ENCODE assay signal across 16 cellular contexts in the genomic region with DNA sequence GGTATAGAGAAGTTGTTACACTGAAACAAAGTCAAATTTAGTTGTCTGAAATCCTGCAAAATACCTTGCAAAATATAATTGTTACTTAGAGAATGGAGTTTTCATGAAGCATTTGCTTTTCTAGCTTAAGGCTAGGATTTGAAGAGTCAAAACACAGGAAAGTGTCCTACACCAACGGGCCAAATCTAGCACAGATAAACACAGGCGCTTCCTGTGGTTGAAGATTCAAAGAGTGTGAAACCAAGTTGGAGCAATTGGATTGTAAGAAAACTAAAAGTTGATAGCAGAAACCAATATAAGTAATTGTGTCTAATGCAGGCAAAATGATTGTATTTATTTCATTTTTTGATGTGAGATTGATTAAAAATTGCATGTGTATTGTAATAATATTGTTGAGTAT.
A peak's percentile ranks its signal among the peaks of the same experiment; 100 is the strongest.
DNase-seq lines count a peak whose midpoint lies in the region; ATAC-seq, FAIRE-seq and TF ChIP-seq lines count a peak whose summit lies in the region.
"Had no signal": no experiment of that assay in that cellular context is flagged by ENCODE, and none has a peak within 500 bp of the region (broad histone marks: within the 10 kb centered on the region; RNA-seq: fewer than 3 reads in every experiment).

No MANE protein-coding gene starts in this region.

- no peak overlapping the region for H3K4me3 Mint-ChIP-seq in endothelial cell (ENCODE audit: unreplicated experiment)
- H3K4me3 Mint-ChIP-seq: H9 had no signal

- H3K27me3 Mint-ChIP-seq in endothelial cell (ENCODE audit: unreplicated experiment), result no peaks in the 10 kb centered on the region
- H3K27me3 Mint-ChIP-seq: CD8-positive, alpha-beta memory T cell had no signal

- H3K9ac ChIP-seq in BLaER1 (no peak overlapping the region), MM.1S (ENCODE audit: low read length) (no peak overlapping the region)

- no peaks in the 10 kb centered on the region for H3K9me3 Mint-ChIP-seq in endothelial cell (ENCODE audit: unreplicated experiment)
- H3K9me3 Mint-ChIP-seq: H9 had no signal

- H3K4me3 ChIP-seq in BLaER1, result no peak overlapping the region
- H3K4me3 ChIP-seq in MM.1S (ENCODE audit: low read length), result no peak overlapping the region

- H3K36me3 ChIP-seq in BLaER1, result no peaks in the 10 kb centered on the region
- H3K36me3 ChIP-seq in MM.1S (replicated peaks; ENCODE audit: insufficient read depth, low read length), result no peaks in the 10 kb centered on the region

- peaks cover 4% of the 10 kb centered on the region for H3K36me3 Mint-ChIP-seq in endothelial cell (ENCODE audit: low read depth, unreplicated experiment)
- H3K36me3 Mint-ChIP-seq: CD8-positive, alpha-beta memory T cell had no signal

- FAIRE-seq in RCC 7860 (lab: Jason Lieb, UNC), result no peak
- FAIRE-seq: GM18507 had no signal

- H3K27me3 ChIP-seq in BLaER1, result no peaks in the 10 kb centered on the region
- no peaks in the 10 kb centered on the region for H3K27me3 ChIP-seq in MM.1S (replicated peaks; ENCODE audit: insufficient read depth, low read length)

- no peaks in the 10 kb centered on the region for H3K79me2 ChIP-seq in MM.1S (ENCODE audit: low read length)

- no peaks in the 10 kb centered on the region for H3F3A ChIP-seq in MM.1S (ENCODE audit: insufficient read depth, low read length)

- TF ChIP-seq CTCF in MM.1S (IDR thresholded peaks at IDR 0.05; ENCODE audit: low read length) (no peak), endothelial cell (IDR thresholded peaks at IDR 0.05; ENCODE audit: unreplicated experiment) (no peak)

- H3K9me3 ChIP-seq in BLaER1 (no peaks in the 10 kb centered on the region), MM.1S (replicated peaks; ENCODE audit: insufficient read depth, low read length) (no peaks in the 10 kb centered on the region)
- H3K9me3 ChIP-seq: Caco-2 had no signal

- no peaks in the 10 kb centered on the region for H3K9me2 ChIP-seq in MM.1S (replicated peaks; ENCODE audit: insufficient read depth, low read length)

- peak overlapping the region; percentile 53 for H3K27ac Mint-ChIP-seq in endothelial cell (ENCODE audit: unreplicated experiment)
- H3K27ac Mint-ChIP-seq: CD8-positive, alpha-beta memory T cell had no signal

- H4K20me1 ChIP-seq in BLaER1 (no peaks in the 10 kb centered on the region), MM.1S (ENCODE audit: insufficient read depth, low read length) (no peaks in the 10 kb centered on the region)

- H3K4me1 ChIP-seq in BLaER1, result peaks cover 16% of the 10 kb centered on the region
- peaks cover 7% of the 10 kb centered on the region; the same call in 1 of the 2 replicates for H3K4me1 ChIP-seq in MM.1S (ENCODE audit: low read length)
- H3K4me1 ChIP-seq: Caco-2 had no signal

- H3K4me2 ChIP-seq in BLaER1, result peak overlapping the region; percentile 44
- H3K4me2 ChIP-seq in MM.1S (ENCODE audit: low read depth, low read length), result no peak overlapping the region

- H3K4me1 Mint-ChIP-seq in endothelial cell (ENCODE audit: unreplicated experiment), result peaks cover 19% of the 10 kb centered on the region
- H3K4me1 Mint-ChIP-seq: CD8-positive, alpha-beta memory T cell had no signal

- peak; percentile 22 for DNase-seq in MM.1S
- DNase-seq in endothelial cell (ENCODE audit: low spot score), result no peak
- DNase-seq in NCI-H2081 (lab: John Stamatoyannopoulos, UW), result no peak
- no peak for DNase-seq in RCC 7860 (ENCODE audit: low spot score)
- no peak for DNase-seq in stimulated activated naive CD8-positive, alpha-beta T cell treated with anti-CD3 and anti-CD28 coated beads, Interleukin-15, Interleukin-2, amounts not matched to agents 100 U/mL and 50 U/mL, for 24 hours
- DNase-seq: ACHN; Caco-2; CD8-positive, alpha-beta memory T cell; GF-D8; GOT3; H9; IMR-90 had no signal

- no peak overlapping the region for H2AFZ ChIP-seq in MM.1S (ENCODE audit: low read length)

- H3K27ac ChIP-seq in BLaER1 (0 out of 2 replicates have a peak overlapping the region, but pooled peaks have one; percentile 16), MM.1S (ENCODE audit: low read length) (no peak overlapping the region)
- H3K27ac ChIP-seq: C4-2B had no signal

- peak; percentile 76 for ATAC-seq in GM18502 (IDR thresholded peaks at IDR 0.05; ENCODE audit: poor library complexity, unreplicated experiment)
- ATAC-seq in stimulated activated naive CD8-positive, alpha-beta T cell treated with anti-CD3 and anti-CD28 coated beads, Interleukin-15, Interleukin-2, amounts not matched to agents 100 U/mL and 50 U/mL, for 24 hours, result no peak
